Comparison of ENCODE assay signal across 12 cellular contexts in genomic region chr5:111742166-111742565, GRCh38. TPM values are rescaled to one million over a fixed set of nuclear protein-coding genes. Genes with fewer than 3 reads are reported as not detected.
DNase-seq lines count a peak whose midpoint lies in the region; ATAC-seq, FAIRE-seq and TF ChIP-seq lines count a peak whose summit lies in the region.
"Had no signal": no experiment of that assay in that cellular context is flagged by ENCODE, and none has a peak within 500 bp of the region (broad histone marks: within the 10 kb centered on the region; RNA-seq: fewer than 3 reads in every experiment).

No MANE protein-coding gene starts in this region.

- no peaks in the 10 kb centered on the region for H3K9me3 ChIP-seq in HepG2 (ENCODE audit: low read length)
- no peaks in the 10 kb centered on the region for H3K9me3 ChIP-seq in subcutaneous abdominal adipose tissue (ENCODE audit: control insufficient read depth in 5 of 5, low read length in 5 of 5)
- H3K9me3 ChIP-seq: tibial artery had no signal

- TF ChIP-seq EP300 in HepG2 (IDR thresholded peaks at IDR 0.05; ENCODE audit: low read depth in 2 of 2, low read length in 2 of 2) (no peak), HepG2 (CRISPR knock-in tag; IDR thresholded peaks at IDR 0.05; ENCODE audit: borderline replicate concordance) (no peak)

- TF ChIP-seq CTCF in HepG2 (CRISPR knock-in tag; IDR thresholded peaks at IDR 0.05), result no peak

- POLR2A ChIA-PET in activated CD8-positive, alpha-beta T cell treated with anti-CD3 and anti-CD28 coated beads, Interleukin-2, amount 10 ng/mL, durations not matched to agents 7 days and 5 days (lab: Charles Lee), result interaction anchor here (3.6 kb wide), 1 partner anchor 15 kb away, joined by 18 read pairs; the partner anchor contains the start of gene NREP
- POLR2A ChIA-PET in HepG2 (lab: Yijun Ruan, JAX), result interaction anchor here (0.9 to 5.5 kb wide), 4 partner anchors 8 to 26 kb away, joined by 3 to 85 read pairs (median 6); partner anchors contain the start of gene NREP

- intact Hi-C loops in activated naive CD4-positive, alpha-beta T cell treated with anti-CD3 and anti-CD28 coated beads for 36 hours (cut with micrococcal nuclease), result no loop called here
- intact Hi-C loops in HepG2 (cut with micrococcal nuclease; ENCODE audit: unreplicated experiment), result loop anchor here (1.0 to 5.0 kb wide), 4 partner anchors 11 to 230 kb away; partner anchors contain the start of genes NREP and STARD4

- H3K4me1 ChIP-seq in HepG2 (ENCODE audit: insufficient read depth, low read length) (peaks cover 77% of the 10 kb centered on the region), subcutaneous abdominal adipose tissue (ENCODE audit: control insufficient read depth in 5 of 5, insufficient read depth in 5 of 5, low read length in 5 of 5) (peaks cover 0 to 17% (median 12%) of the 10 kb centered on the region in 5 donors)

- H3K4me2 ChIP-seq in HepG2 (ENCODE audit: low read depth, low read length), result peak overlapping the region; percentile 92

- 26% methylated on average over 2 of the region's 2 CpGs for WGBS in HepG2 (ENCODE audit: low lambda C conversion rate)

- H3K27me3 ChIP-seq in HepG2 (ENCODE audit: control insufficient read depth in 1 of 2, insufficient read depth in 2 of 2, low read length in 2 of 2) (no peaks in the 10 kb centered on the region), subcutaneous abdominal adipose tissue (ENCODE audit: control insufficient read depth in 5 of 5, insufficient read depth in 4 of 5, low read length in 5 of 5) (no peaks in the 10 kb centered on the region)
- H3K27me3 ChIP-seq: tibial artery had no signal

- peaks cover 16% of the 10 kb centered on the region for H3K27me3 Mint-ChIP-seq in activated naive CD4-positive, alpha-beta T cell treated with anti-CD3 and anti-CD28 coated beads, Interleukin-2, amount 10 ng/mL, durations not matched to agents 7 days and 5 days
- no peaks in the 10 kb centered on the region for H3K27me3 Mint-ChIP-seq in activated naive CD4-positive, alpha-beta T cell treated with anti-CD3 and anti-CD28 coated beads for 36 hours (ENCODE audit: low read depth)
- peaks cover 3% of the 10 kb centered on the region for H3K27me3 Mint-ChIP-seq in activated CD8-positive, alpha-beta T cell treated with anti-CD3 and anti-CD28 coated beads, Interleukin-2, amount 10 ng/mL, durations not matched to agents 7 days and 5 days (ENCODE audit: low read depth)

- H3K9me3 Mint-ChIP-seq in activated naive CD4-positive, alpha-beta T cell treated with anti-CD3 and anti-CD28 coated beads, Interleukin-2, amount 10 ng/mL, durations not matched to agents 7 days and 5 days, result no peaks in the 10 kb centered on the region
- H3K9me3 Mint-ChIP-seq in activated naive CD4-positive, alpha-beta T cell treated with anti-CD3 and anti-CD28 coated beads for 36 hours, result no peaks in the 10 kb centered on the region
- no peaks in the 10 kb centered on the region for H3K9me3 Mint-ChIP-seq in activated CD8-positive, alpha-beta T cell treated with anti-CD3 and anti-CD28 coated beads, Interleukin-2, amount 10 ng/mL, durations not matched to agents 7 days and 5 days (ENCODE audit: insufficient read depth)

- TSS peak; percentile 57 for BruUV-seq in HepG2 (replicated peaks; lab: Mats Ljungman, UMichigan)

- H3K9ac ChIP-seq in HepG2 (ENCODE audit: insufficient read depth, low read depth, low read length) (peak overlapping the region; percentile 66), subcutaneous abdominal adipose tissue (ENCODE audit: low read length in 5 of 5) (no peak overlapping the region)

- H3K4me3 ChIP-seq in HepG2 (replicated peaks in 1 of 3; ENCODE audit: insufficient read depth in 1 of 3, low read depth in 2 of 3, low read length in 3 of 3), result peak overlapping the region in 2 of 3 experiments; percentile 41 to 51; a peak in 2 of 6 replicates
- peak overlapping the region in 3 of 5 donors; percentile 1 to 29 (median 24) for H3K4me3 ChIP-seq in subcutaneous abdominal adipose tissue (ENCODE audit: low read depth in 1 of 5, low read length in 5 of 5)

- DNase-seq in activated naive CD4-positive, alpha-beta T cell treated with anti-CD3 and anti-CD28 coated beads, Interleukin-2, amount 10 ng/mL, durations not matched to agents 7 days and 5 days, result no peak
- no peak for DNase-seq in activated naive CD4-positive, alpha-beta T cell treated with anti-CD3 and anti-CD28 coated beads for 36 hours
- DNase-seq in activated CD8-positive, alpha-beta T cell treated with anti-CD3 and anti-CD28 coated beads, Interleukin-2, amount 10 ng/mL, durations not matched to agents 7 days and 5 days, result no peak
- DNase-seq in HepG2 (ENCODE audit: low spot score), result no peak
- no peak for DNase-seq in HT-29 (ENCODE audit: low spot score)
- DNase-seq in NCI-H1105 treated with DMSO at 0.1 percent for 48 hours (lab: John Stamatoyannopoulos, UW), result no peak
- DNase-seq: amniotic stem cell, midbrain had no signal

- TF ChIP-seq POLR2A in HepG2 (IDR thresholded peaks at IDR 0.05; ENCODE audit: insufficient read depth in 1 of 2, low read depth in 2 of 2, low read length in 2 of 2), result no peak

- H3K36me3 Mint-ChIP-seq in activated naive CD4-positive, alpha-beta T cell treated with anti-CD3 and anti-CD28 coated beads, Interleukin-2, amount 10 ng/mL, durations not matched to agents 7 days and 5 days, result peaks cover 1% of the 10 kb centered on the region
- no peaks in the 10 kb centered on the region for H3K36me3 Mint-ChIP-seq in activated naive CD4-positive, alpha-beta T cell treated with anti-CD3 and anti-CD28 coated beads for 36 hours (ENCODE audit: low read depth)
- H3K36me3 Mint-ChIP-seq in activated CD8-positive, alpha-beta T cell treated with anti-CD3 and anti-CD28 coated beads, Interleukin-2, amount 10 ng/mL, durations not matched to agents 7 days and 5 days (ENCODE audit: low read depth), result no peaks in the 10 kb centered on the region

- in situ Hi-C loops in HepG2 (cut with HindIII; ENCODE audit: extremely low pct_ligation_motif_present, low pct_unique_long_range_greater_than_20kb), result no loop called here

- TF ChIP-seq RAD21 in HepG2 (CRISPR knock-in tag; IDR thresholded peaks at IDR 0.05), result no peak

- H3K27ac ChIP-seq in HepG2 (ENCODE audit: extremely low read length, insufficient read depth, low read length), result peak overlapping the region; percentile 93
- no peak overlapping the region for H3K27ac ChIP-seq in subcutaneous abdominal adipose tissue (ENCODE audit: low read depth, low read length)
- H3K27ac ChIP-seq: RWPE1 had no signal

- H3K4me3 Mint-ChIP-seq in activated naive CD4-positive, alpha-beta T cell treated with anti-CD3 and anti-CD28 coated beads, Interleukin-2, amount 10 ng/mL, durations not matched to agents 7 days and 5 days, result peak overlapping the region; percentile 25
- H3K4me3 Mint-ChIP-seq in activated naive CD4-positive, alpha-beta T cell treated with anti-CD3 and anti-CD28 coated beads for 36 hours, result no peak overlapping the region
- H3K4me3 Mint-ChIP-seq in activated CD8-positive, alpha-beta T cell treated with anti-CD3 and anti-CD28 coated beads, Interleukin-2, amount 10 ng/mL, durations not matched to agents 7 days and 5 days, result peak overlapping the region; percentile 53

- H3K4me1 Mint-ChIP-seq in activated naive CD4-positive, alpha-beta T cell treated with anti-CD3 and anti-CD28 coated beads, Interleukin-2, amount 10 ng/mL, durations not matched to agents 7 days and 5 days, result peaks cover 25% of the 10 kb centered on the region
- peaks cover 4% of the 10 kb centered on the region for H3K4me1 Mint-ChIP-seq in activated naive CD4-positive, alpha-beta T cell treated with anti-CD3 and anti-CD28 coated beads for 36 hours (ENCODE audit: low read depth)
- H3K4me1 Mint-ChIP-seq in activated CD8-positive, alpha-beta T cell treated with anti-CD3 and anti-CD28 coated beads, Interleukin-2, amount 10 ng/mL, durations not matched to agents 7 days and 5 days (ENCODE audit: low read depth), result peaks cover 22% of the 10 kb centered on the region

- no peaks in the 10 kb centered on the region for H4K20me1 ChIP-seq in HepG2 (ENCODE audit: insufficient read depth, low read length)

- no peak overlapping the region for H2AFZ ChIP-seq in HepG2 (ENCODE audit: low read length)

- H3K79me2 ChIP-seq in HepG2 (ENCODE audit: insufficient read depth, low read length), result peaks cover 10% of the 10 kb centered on the region

- no peak for ATAC-seq in activated CD8-positive, alpha-beta T cell treated with anti-CD3 and anti-CD28 coated beads, Interleukin-2, amount 10 ng/mL, durations not matched to agents 7 days and 5 days
- ATAC-seq in HepG2 (no peak; the same call in 2 of the 3 replicates), HG03196 (IDR thresholded peaks at IDR 0.05; ENCODE audit: unreplicated experiment) (no peak)

- CTCF ChIA-PET in activated naive CD4-positive, alpha-beta T cell treated with anti-CD3 and anti-CD28 coated beads, Interleukin-2, amount 10 ng/mL, durations not matched to agents 7 days and 5 days (lab: Charles Lee), result interaction anchor here (1.0 to 1.5 kb wide), 2 partner anchors 9 to 15 kb away, joined by 3 to 5 read pairs; partner anchors contain the start of gene NREP
- CTCF ChIA-PET in activated naive CD4-positive, alpha-beta T cell treated with anti-CD3 and anti-CD28 coated beads for 36 hours (lab: Charles Lee), result no interaction called here
- CTCF ChIA-PET in activated CD8-positive, alpha-beta T cell treated with anti-CD3 and anti-CD28 coated beads, Interleukin-2, amount 10 ng/mL, durations not matched to agents 7 days and 5 days (lab: Charles Lee), result interaction anchor here (0.6 to 1.9 kb wide), 6 partner anchors 9 to 231 kb away, joined by 3 to 11 read pairs (median 4); partner anchors contain the start of gene NREP
- CTCF ChIA-PET in HepG2 (lab: Yijun Ruan, JAX; ENCODE audit: low intra/inter-chr PET ratio, low total read pairs), result no interaction called here

- no peak for FAIRE-seq in HepG2 (lab: Jason Lieb, UNC)

- H3K36me3 ChIP-seq in HepG2 (replicated peaks in 1 of 2; ENCODE audit: control insufficient read depth in 1 of 2, insufficient read depth in 2 of 2, low read length in 2 of 2), result no peaks in the 10 kb centered on the region
- no peaks in the 10 kb centered on the region for H3K36me3 ChIP-seq in subcutaneous abdominal adipose tissue (ENCODE audit: control insufficient read depth in 5 of 5, insufficient read depth in 5 of 5, low read length in 5 of 5)
- H3K36me3 ChIP-seq: tibial artery had no signal

- H3K27ac Mint-ChIP-seq in activated naive CD4-positive, alpha-beta T cell treated with anti-CD3 and anti-CD28 coated beads, Interleukin-2, amount 10 ng/mL, durations not matched to agents 7 days and 5 days, result peak overlapping the region; percentile 60
- H3K27ac Mint-ChIP-seq in activated naive CD4-positive, alpha-beta T cell treated with anti-CD3 and anti-CD28 coated beads for 36 hours, result no peak overlapping the region
- peak overlapping the region; percentile 22 for H3K27ac Mint-ChIP-seq in activated CD8-positive, alpha-beta T cell treated with anti-CD3 and anti-CD28 coated beads, Interleukin-2, amount 10 ng/mL, durations not matched to agents 7 days and 5 days

RNA-seq across cellular contexts. Expression of gene NREP, which starts 14.8 kb away (rescaled TPM):
- 1 to 10 TPM; 6.8 to 7.3 TPM for total RNA-seq in activated naive CD4-positive, alpha-beta T cell treated with anti-CD3 and anti-CD28 coated beads for 36 hours
- total RNA-seq in activated CD8-positive, alpha-beta T cell treated with anti-CD3 and anti-CD28 coated beads, Interleukin-2, amount 10 ng/mL, durations not matched to agents 7 days and 5 days, result 10 to 100 TPM; 18.6 to 19.7 TPM
- total RNA-seq in HepG2 (2016; rRNA removed; fragmentation: Illumina TruSeq; extraction: Trizol), result 40.5 and 48.5 TPM in 2 replicates
- 18.2 and 18.5 TPM in 2 replicates for total RNA-seq in HepG2 (2016; cell fraction: cytosol; rRNA removed; fragmentation: Illumina TruSeq; extraction: Trizol; ENCODE audit: low read depth)
- 44.8 and 48.2 TPM in 2 replicates for total RNA-seq in HepG2 (2016; cell fraction: insoluble cytoplasmic fraction; rRNA removed; fragmentation: Illumina TruSeq; extraction: Trizol)
- 49.5 and 57.7 TPM in 2 replicates for total RNA-seq in HepG2 (2016; cell fraction: membrane; rRNA removed; fragmentation: Illumina TruSeq; extraction: Trizol)
- 58.0 and 67.1 TPM in 2 replicates for total RNA-seq in HepG2 (2016; cell fraction: nucleus; rRNA removed; fragmentation: Illumina TruSeq; extraction: Trizol)
- 82.8 and 102 TPM in 2 replicates for polyA plus RNA-seq in HepG2 (2011; rRNA removed)
- polyA plus RNA-seq in HepG2 (2011; cell fraction: cytosol; rRNA removed), result 49.1 and 88.7 TPM in 2 replicates
- polyA plus RNA-seq in HepG2 (2011; cell fraction: nucleus; rRNA removed), result 69.7 and 94.1 TPM in 2 replicates
- polyA plus RNA-seq in HepG2 (2012), result 38.1 and 86.3 TPM in 2 replicates
- 33.5 and 45.5 TPM in 2 replicates for polyA plus RNA-seq in HepG2 (2016; cell fraction: cytosol; fragmentation: Illumina TruSeq; extraction: Trizol; ENCODE audit: low read depth)
- polyA plus RNA-seq in HepG2 (2016; cell fraction: insoluble cytoplasmic fraction; fragmentation: Illumina TruSeq; extraction: Trizol; ENCODE audit: low read depth), result 76.1 and 85.1 TPM in 2 replicates
- 81.9 and 92.8 TPM in 2 replicates for polyA plus RNA-seq in HepG2 (2016; cell fraction: membrane; fragmentation: Illumina TruSeq; extraction: Trizol; ENCODE audit: low read depth)
- 58.3 and 64.9 TPM in 2 replicates for polyA plus RNA-seq in HepG2 (2016; cell fraction: nucleus; fragmentation: Illumina TruSeq; extraction: Trizol; ENCODE audit: insufficient read depth, low read depth)
- 2.7 and 49.0 TPM in 2 replicates for polyA minus RNA-seq in HepG2 (2011; rRNA and poly(A)+ RNA removed; ENCODE audit: low replicate concordance)
- polyA minus RNA-seq in HepG2 (2011; cell fraction: cytosol; rRNA and poly(A)+ RNA removed), result 29.4 and 31.1 TPM in 2 replicates
- polyA minus RNA-seq in HepG2 (2011; cell fraction: nucleus; rRNA and poly(A)+ RNA removed), result 280 and 293 TPM in 2 replicates
- 0.97 and 3.5 TPM in 2 replicates for total RNA-seq in HT-29 (2014; rRNA removed; shearing (Covaris generic))

Comparison
In these comparisons a context has a peak if more than half of its experiments do, and no peak if none do; other contexts are left out.
1. CTCF ChIA-PET loops: an anchor here in activated naive CD4-positive, alpha-beta T cell treated with anti-CD3 and anti-CD28 coated beads, Interleukin-2, amount 10 ng/mL, durations not matched to agents 7 days and 5 days (1.0 to 1.5 kb wide) and activated CD8-positive, alpha-beta T cell treated with anti-CD3 and anti-CD28 coated beads, Interleukin-2, amount 10 ng/mL, durations not matched to agents 7 days and 5 days (0.6 to 1.9 kb wide); none called in activated naive CD4-positive, alpha-beta T cell treated with anti-CD3 and anti-CD28 coated beads for 36 hours and HepG2.